In the genomic region with DNA sequence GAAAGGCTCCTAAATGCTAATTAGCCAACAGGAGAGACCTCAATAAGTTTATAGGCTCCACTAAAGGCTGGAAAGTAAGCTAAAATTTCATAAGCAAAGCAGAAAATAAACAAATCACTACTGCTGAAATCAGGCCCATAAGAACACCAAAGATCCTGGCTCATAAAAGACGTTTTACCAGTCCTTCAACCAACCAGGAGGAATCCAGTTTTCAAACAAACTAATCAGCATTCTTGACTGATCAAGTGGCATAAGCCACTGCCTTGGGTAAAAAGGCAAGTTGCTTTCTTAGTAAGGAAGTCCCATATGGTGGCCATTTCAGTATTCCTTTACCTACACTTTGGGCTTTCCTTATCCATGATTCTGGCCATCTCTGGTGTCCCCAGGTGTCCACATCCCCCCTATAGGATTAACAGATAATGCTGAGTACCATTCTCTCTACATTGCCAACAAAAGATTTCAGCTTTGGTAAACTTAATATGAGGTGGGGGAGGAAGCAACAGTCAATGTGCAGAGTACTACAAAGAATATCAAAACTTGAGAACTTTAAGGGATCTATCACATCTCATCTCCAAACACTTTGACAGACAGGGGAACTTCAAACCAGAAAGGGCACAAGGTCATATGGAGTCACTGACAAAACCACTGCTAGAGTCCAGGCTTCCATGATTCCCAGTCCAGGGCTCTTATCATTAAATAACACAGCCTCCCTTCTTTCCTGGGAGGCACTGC, we compare ENCODE assay signal across 8 cellular contexts. TPM values are rescaled to one million over a fixed set of nuclear protein-coding genes. Genes with fewer than 3 reads are reported as not detected.
DNase-seq lines count a peak whose midpoint lies in the region; ATAC-seq, FAIRE-seq and TF ChIP-seq lines count a peak whose summit lies in the region.

No MANE protein-coding gene starts in this region.

- peak overlapping the region; percentile 76 for H3K4me3 ChIP-seq in GM12878
- no peak overlapping the region for H3K4me3 ChIP-seq in mucosa of descending colon

- H3K9me3 ChIP-seq in GM12878 (replicated peaks; ENCODE audit: control insufficient read depth, insufficient read depth, low read length), result no peaks in the 10 kb centered on the region
- no peaks in the 10 kb centered on the region for H3K9me3 ChIP-seq in mucosa of descending colon

- no peak overlapping the region for H2AFZ ChIP-seq in GM12878 (ENCODE audit: control insufficient read depth, low read depth, low read length)

- peak overlapping the region; percentile 65 for H3K27ac Mint-ChIP-seq in activated naive CD4-positive, alpha-beta T cell treated with anti-CD3 and anti-CD28 coated beads, Interleukin-2, amount 50 U/mL, for 24 hours
- H3K27ac Mint-ChIP-seq in memory B cell (peak overlapping the region; percentile 36), type B pancreatic cell (peak overlapping the region; percentile 96)

- no peak overlapping the region for H3K9ac ChIP-seq in GM12878 (ENCODE audit: control insufficient read depth, insufficient read depth, low read length)

- no peak for DNase-seq in activated naive CD4-positive, alpha-beta T cell treated with Interleukin-2 at 50 U/mL for 16 hours
- no peak for DNase-seq in GM12878 (ENCODE audit: low read depth, low spot score)
- no peak for DNase-seq in memory B cell (ENCODE audit: low spot score in 2 of 2)
- DNase-seq in type B pancreatic cell (ENCODE audit: extremely low spot score, unreplicated experiment), result no peak
- no peak for DNase-seq in activated effector memory CD4-positive, alpha-beta T cell treated with anti-CD3 and anti-CD28 coated beads, Interleukin-2, amount 50 U/mL, for 16 hours
- DNase-seq in NCI-H2196 treated with DMSO at 0.1 percent for 48 hours (lab: John Stamatoyannopoulos, UW; ENCODE audit: unreplicated experiment), result no peak
- no peak for DNase-seq in mucosa of descending colon

- peaks cover 60% of the 10 kb centered on the region for H3K4me1 Mint-ChIP-seq in activated naive CD4-positive, alpha-beta T cell treated with anti-CD3 and anti-CD28 coated beads, Interleukin-2, amount 50 U/mL, for 24 hours
- H3K4me1 Mint-ChIP-seq in memory B cell (peaks cover 24% of the 10 kb centered on the region), type B pancreatic cell (ENCODE audit: unreplicated experiment) (peaks cover 29% of the 10 kb centered on the region)

- WGBS in GM12878 (ENCODE audit: insufficient coverage, insufficient replicate concordance, low lambda C conversion rate, missing lambda C conversion rate), result 0% methylated on average over 1 of the region's 1 CpG

- POLR2A ChIA-PET in GM12878 (lab: Charles Lee), result interaction anchor here (0.5 to 7.9 kb wide), 2 partner anchors 12 to 925 kb away, joined by 3 to 73 read pairs; no protein-coding TSS in a partner anchor

- TF ChIP-seq CTCF in GM12878 (IDR thresholded peaks at IDR 0.05 in 2 of 3, conservative IDR thresholded peaks at IDR 0.05 in 1 of 3; ENCODE audit: control insufficient read depth in 2 of 3, extremely low read depth in 1 of 3, insufficient read depth in 1 of 3, low read depth in 3 of 3, low read length in 3 of 3) (no peak), type B pancreatic cell (conservative IDR thresholded peaks at IDR 0.05) (no peak), mucosa of descending colon (IDR thresholded peaks at IDR 0.05) (no peak)

- peak overlapping the region; percentile 94 for H3K4me2 ChIP-seq in GM12878 (ENCODE audit: control insufficient read depth, insufficient read depth)

- no peaks in the 10 kb centered on the region for H3K36me3 Mint-ChIP-seq in activated naive CD4-positive, alpha-beta T cell treated with anti-CD3 and anti-CD28 coated beads, Interleukin-2, amount 50 U/mL, for 24 hours
- no peaks in the 10 kb centered on the region for H3K36me3 Mint-ChIP-seq in memory B cell
- no peaks in the 10 kb centered on the region for H3K36me3 Mint-ChIP-seq in type B pancreatic cell

- ATAC-seq in GM12878, result no peak
- no peak for ATAC-seq in memory B cell (ENCODE audit: low read depth)
- ATAC-seq in mucosa of descending colon, result no peak

- H3K79me2 ChIP-seq in GM12878 (ENCODE audit: control insufficient read depth, insufficient read depth, low read length), result peaks cover 3% of the 10 kb centered on the region

- no peak overlapping the region for H3K27ac ChIP-seq in GM12878 (ENCODE audit: control insufficient read depth, insufficient read depth)

- no peaks in the 10 kb centered on the region for H3K27me3 ChIP-seq in GM12878 (replicated peaks in 1 of 2; ENCODE audit: control insufficient read depth in 2 of 2, insufficient read depth in 2 of 2, low read length in 1 of 2)

- BruUV-seq in GM12878 (replicated peaks; lab: Mats Ljungman, UMichigan), result TSS peak; percentile 58

- RAD21 ChIA-PET in GM12878 (lab: Charles Lee; ENCODE audit: unreplicated experiment), result interaction anchor here (0.6 to 2.6 kb wide), 3 partner anchors 11 to 288 kb away, joined by 3 to 33 read pairs (median 8); no protein-coding TSS in a partner anchor

- intact Hi-C loops in GM12878 (cut with micrococcal nuclease; ENCODE audit: unreplicated experiment), result no loop called here
- intact Hi-C loops in mucosa of descending colon (cut with DNase I, micrococcal nuclease), result no loop called here

- no peak for TF ChIP-seq RAD21 in GM12878 (IDR thresholded peaks at IDR 0.05; ENCODE audit: insufficient read depth, low read depth, low read length)

- SMC1A ChIA-PET in GM12878 (lab: Charles Lee; ENCODE audit: uncharacterized antibody, unreplicated experiment), result interaction anchor here (0.8 to 6.1 kb wide), 9 partner anchors 12 to 121 kb away, joined by 3 to 54 read pairs (median 3); no protein-coding TSS in a partner anchor

- H3K4me1 ChIP-seq in GM12878 (ENCODE audit: control insufficient read depth, insufficient read depth, low read length), result peaks cover 15% of the 10 kb centered on the region
- peaks cover 10% of the 10 kb centered on the region for H3K4me1 ChIP-seq in mucosa of descending colon (ENCODE audit: low read depth)

- no peak for TF ChIP-seq EP300 in GM12878 (IDR thresholded peaks at IDR 0.05; ENCODE audit: borderline replicate concordance in 1 of 2, control insufficient read depth in 1 of 2, low read depth in 2 of 2, low read length in 2 of 2)

- no peak for FAIRE-seq in GM12878 (lab: Jason Lieb, UNC)

- no peaks in the 10 kb centered on the region for H4K20me1 ChIP-seq in GM12878 (ENCODE audit: control insufficient read depth, insufficient read depth)

- peak overlapping the region; percentile 81 for H3K4me3 Mint-ChIP-seq in activated naive CD4-positive, alpha-beta T cell treated with anti-CD3 and anti-CD28 coated beads, Interleukin-2, amount 50 U/mL, for 24 hours
- H3K4me3 Mint-ChIP-seq in memory B cell, result peak overlapping the region; percentile 83
- H3K4me3 Mint-ChIP-seq in type B pancreatic cell, result peak overlapping the region; percentile 89

- H3K9me3 Mint-ChIP-seq in activated naive CD4-positive, alpha-beta T cell treated with anti-CD3 and anti-CD28 coated beads, Interleukin-2, amount 50 U/mL, for 24 hours, result no peaks in the 10 kb centered on the region
- H3K9me3 Mint-ChIP-seq in memory B cell (no peaks in the 10 kb centered on the region), type B pancreatic cell (no peaks in the 10 kb centered on the region)

- no peaks in the 10 kb centered on the region for H3K36me3 ChIP-seq in GM12878 (ENCODE audit: control insufficient read depth in 2 of 2, insufficient read depth in 2 of 2, low read length in 1 of 2)
- H3K36me3 ChIP-seq in mucosa of descending colon (ENCODE audit: low read depth), result no peaks in the 10 kb centered on the region

- in situ Hi-C loops in GM12878 (cut with MboI), result no loop called here

- H3K27me3 Mint-ChIP-seq in activated naive CD4-positive, alpha-beta T cell treated with anti-CD3 and anti-CD28 coated beads, Interleukin-2, amount 50 U/mL, for 24 hours, result no peaks in the 10 kb centered on the region
- no peaks in the 10 kb centered on the region for H3K27me3 Mint-ChIP-seq in memory B cell
- H3K27me3 Mint-ChIP-seq in type B pancreatic cell, result no peaks in the 10 kb centered on the region

- no peak for TF ChIP-seq POLR2A in GM12878 (IDR thresholded peaks at IDR 0.05; ENCODE audit: low read depth, low read length)

- CTCF ChIA-PET in GM12878 (lab: Yijun Ruan, JAX), result interaction anchor here (1.1 to 2.1 kb wide), 3 partner anchors 12 to 62 kb away, joined by 3 to 15 read pairs (median 4); no protein-coding TSS in a partner anchor

RNA-seq across cellular contexts. Expression of gene TOM1L2, which starts 1.3 kb away (rescaled TPM):
- total RNA-seq in GM12878 (2013; cell fraction: nucleolus; rRNA removed), result 115 and 119 TPM in 2 replicates
- 6.2 and 7.0 TPM in 2 replicates for total RNA-seq in GM12878 (2014; rRNA removed)
- total RNA-seq in GM12878 (2014; rRNA removed; fragmentation: Illumina TruSeq; extraction: Trizol), result 5.2 and 6.4 TPM in 2 replicates
- 11.7 and 12.5 TPM in 2 replicates for total RNA-seq in GM12878 (2021)
- 7.0 TPM for polyA plus RNA-seq in GM12878 (2011; ENCODE audit: low read depth)
- polyA plus RNA-seq in GM12878 (2011; rRNA removed), result 11.9 and 19.2 TPM in 2 replicates
- polyA plus RNA-seq in GM12878 (2011; cell fraction: cytosol; rRNA removed), result 13.0 and 13.4 TPM in 2 replicates
- polyA plus RNA-seq in GM12878 (2011; cell fraction: nucleus; rRNA removed), result 57.4 and 71.7 TPM in 2 replicates
- polyA plus RNA-seq in GM12878 (2012), result 8.3 and 8.5 TPM in 2 replicates
- 3.8 and 8.5 TPM in 2 replicates for polyA plus RNA-seq in GM12878 (2014; fragmentation: Illumina TruSeq; extraction: Trizol)
- polyA plus RNA-seq in GM12878 (2014; fragmentation: Nextera tagmentation; extraction: Ambion mirVana), result under 1 TPM; 0.19 to 0.42 TPM
- 8.4 and 9.3 TPM in 2 replicates for polyA plus RNA-seq in GM12878 (2014; rRNA removed)
- 10 to 100 TPM in 1 of 2 experiments, 1 to 10 TPM in 1; 7.8 to 11.3 TPM for polyA plus RNA-seq in GM12878 (2016; fragmentation: Nextera tagmentation; extraction: Ambion mirVana)
- polyA minus RNA-seq in GM12878 (2011; rRNA and poly(A)+ RNA removed), result 28.2 and 32.6 TPM in 2 replicates
- 5.6 and 7.7 TPM in 2 replicates for polyA minus RNA-seq in GM12878 (2011; cell fraction: cytosol; rRNA and poly(A)+ RNA removed)
- polyA minus RNA-seq in GM12878 (2011; cell fraction: nucleus; rRNA and poly(A)+ RNA removed), result 20.1 and 37.3 TPM in 2 replicates
- 62.5 and 107 TPM in 2 replicates for total RNA-seq in type B pancreatic cell (ENCODE audit: low replicate concordance)
- total RNA-seq in mucosa of descending colon, result 100 to 1,000 TPM in 1 of 3 donors, 10 to 100 TPM in 2; 67.8 to 101 (median 87.7) TPM

RNA-seq across cellular contexts. Expression of gene DRC3, which starts 1.8 kb away (rescaled TPM):
- 0.44 and 2.1 TPM in 2 replicates for total RNA-seq in GM12878 (2013; cell fraction: nucleolus; rRNA removed)
- 0.28 and 0.38 TPM in 2 replicates for total RNA-seq in GM12878 (2014; rRNA removed)
- not detected in 2 replicates for total RNA-seq in GM12878 (2014; rRNA removed; fragmentation: Illumina TruSeq; extraction: Trizol)
- not detected in 2 replicates for total RNA-seq in GM12878 (2021)
- 0.59 TPM for polyA plus RNA-seq in GM12878 (2011; ENCODE audit: low read depth)
- polyA plus RNA-seq in GM12878 (2011; rRNA removed), result 0.13 and 0.34 TPM in 2 replicates
- polyA plus RNA-seq in GM12878 (2011; cell fraction: cytosol; rRNA removed), result 0.03 and 0.15 TPM in 2 replicates
- 0.44 and 0.60 TPM in 2 replicates for polyA plus RNA-seq in GM12878 (2011; cell fraction: nucleus; rRNA removed)
- 0.74 and 1.1 TPM in 2 replicates for polyA plus RNA-seq in GM12878 (2012)
- 0.18 TPM in 1 of 2 replicates, not detected in the other for polyA plus RNA-seq in GM12878 (2014; fragmentation: Illumina TruSeq; extraction: Trizol)
- polyA plus RNA-seq in GM12878 (2014; fragmentation: Nextera tagmentation; extraction: Ambion mirVana), result under 1 TPM; 0.60 to 0.71 TPM
- polyA plus RNA-seq in GM12878 (2014; rRNA removed), result not detected in 2 replicates
- 1 to 10 TPM; 1.9 to 2.3 TPM for polyA plus RNA-seq in GM12878 (2016; fragmentation: Nextera tagmentation; extraction: Ambion mirVana)
- 0.15 and 0.37 TPM in 2 replicates for polyA minus RNA-seq in GM12878 (2011; rRNA and poly(A)+ RNA removed)
- not detected in 2 replicates for polyA minus RNA-seq in GM12878 (2011; cell fraction: cytosol; rRNA and poly(A)+ RNA removed)
- polyA minus RNA-seq in GM12878 (2011; cell fraction: nucleus; rRNA and poly(A)+ RNA removed), result not detected in 2 replicates
- 3.4 and 8.9 TPM in 2 replicates for total RNA-seq in type B pancreatic cell (ENCODE audit: low replicate concordance)
- total RNA-seq in mucosa of descending colon, result 1 to 10 TPM; 1.0 to 3.3 (median 1.4) TPM

Comparison
In these comparisons a context has a peak if more than half of its experiments do, and no peak if none do; other contexts are left out.
1. H3K27ac Mint-ChIP-seq: peak in every context shown above with its lines; median percentile 96 in type B pancreatic cell; 65 in activated naive CD4-positive, alpha-beta T cell treated with anti-CD3 and anti-CD28 coated beads, Interleukin-2, amount 50 U/mL, for 24 hours; 36 in memory B cell.